ENCODE assay signal across 22 cellular contexts in genomic region chr9:82385633-82386032, GRCh38.
A peak's percentile ranks its signal among the peaks of the same experiment; 100 is the strongest.
DNase-seq lines count a peak whose midpoint lies in the region; ATAC-seq, FAIRE-seq and TF ChIP-seq lines count a peak whose summit lies in the region.
"Had no signal": no experiment of that assay in that cellular context is flagged by ENCODE, and none has a peak within 500 bp of the region (broad histone marks: within the 10 kb centered on the region; RNA-seq: fewer than 3 reads in every experiment).

No MANE protein-coding gene starts in this region.

- H3K27ac ChIP-seq in liver (ENCODE audit: low read depth in 1 of 2, low read length in 2 of 2) (no peak overlapping the region), HepG2 (ENCODE audit: extremely low read length, insufficient read depth, low read length) (no peak overlapping the region), MM.1S (ENCODE audit: low read length) (no peak overlapping the region)
- H3K27ac ChIP-seq: BLaER1 treated with 17β-estradiol and CSF1 and Interleukin-3, amounts not matched to agents 10 nM and 100 nM had no signal

- POLR2A ChIA-PET in HepG2 (lab: Yijun Ruan, JAX) = no interaction called here

- H3K4me1 ChIP-seq in liver (ENCODE audit: control insufficient read depth in 4 of 4, insufficient read depth in 4 of 4, low read length in 3 of 4) (peaks cover 0 to 6% (median 1%) of the 10 kb centered on the region in 4 donors), HepG2 (ENCODE audit: insufficient read depth, low read length) (no peaks in the 10 kb centered on the region), MM.1S (ENCODE audit: low read length) (no peaks in the 10 kb centered on the region)
- H3K4me1 ChIP-seq: BE2C; BLaER1 treated with 17β-estradiol and CSF1 and Interleukin-3, amounts not matched to agents 10 nM and 100 nM had no signal

- FAIRE-seq in HepG2 (lab: Jason Lieb, UNC) = no peak
- FAIRE-seq: D721Med, GM12878, GM19239 had no signal

- in situ Hi-C loops in HepG2 (cut with HindIII; ENCODE audit: extremely low pct_ligation_motif_present, low pct_unique_long_range_greater_than_20kb) = no loop called here

- TF ChIP-seq POLR2A in HepG2 (IDR thresholded peaks at IDR 0.05; ENCODE audit: insufficient read depth in 1 of 2, low read depth in 2 of 2, low read length in 2 of 2) = no peak

- peak overlapping the region in 1 of 2 donors; percentile 53 for H3K9ac ChIP-seq in liver (ENCODE audit: low read depth in 1 of 2, low read length in 2 of 2)
- H3K9ac ChIP-seq in HepG2 (ENCODE audit: insufficient read depth, low read depth, low read length) = no peak overlapping the region
- H3K9ac ChIP-seq in MM.1S (ENCODE audit: low read length) = no peak overlapping the region
- H3K9ac ChIP-seq: BLaER1 treated with 17β-estradiol and CSF1 and Interleukin-3, amounts not matched to agents 10 nM and 100 nM had no signal

- no peak for TF ChIP-seq CTCF in liver (IDR thresholded peaks at IDR 0.05; ENCODE audit: low read depth, low read length, missing input control)
- no peak for TF ChIP-seq CTCF in HepG2 (CRISPR knock-in tag; IDR thresholded peaks at IDR 0.05)
- no peak for TF ChIP-seq CTCF in MM.1S (IDR thresholded peaks at IDR 0.05; ENCODE audit: low read length)

- WGBS in liver = 34% methylated on average over 1 of the region's 1 CpG
- 0% methylated on average over 1 of the region's 1 CpG for WGBS in HepG2 (ENCODE audit: low lambda C conversion rate)

- BruUV-seq in HepG2 (replicated peaks; lab: Mats Ljungman, UMichigan) = no TSS peak

- H3K27me3 ChIP-seq in liver (ENCODE audit: control insufficient read depth in 4 of 4, insufficient read depth in 4 of 4, low read length in 3 of 4) = no peaks in the 10 kb centered on the region
- H3K27me3 ChIP-seq in HepG2 (ENCODE audit: control insufficient read depth in 1 of 2, insufficient read depth in 2 of 2, low read length in 2 of 2) = no peaks in the 10 kb centered on the region
- H3K27me3 ChIP-seq in MM.1S (replicated peaks; ENCODE audit: insufficient read depth, low read length) = no peaks in the 10 kb centered on the region
- no peaks in the 10 kb centered on the region for H3K27me3 ChIP-seq in MG63
- H3K27me3 ChIP-seq: BE2C; BLaER1 treated with 17β-estradiol and CSF1 and Interleukin-3, amounts not matched to agents 10 nM and 100 nM had no signal

- intact Hi-C loops in HepG2 (cut with micrococcal nuclease; ENCODE audit: unreplicated experiment) = no loop called here

- H3K36me3 ChIP-seq in liver (ENCODE audit: control insufficient read depth in 4 of 4, insufficient read depth in 3 of 4, low read depth in 1 of 4, low read length in 3 of 4) (no peaks in the 10 kb centered on the region), HepG2 (replicated peaks in 1 of 2; ENCODE audit: control insufficient read depth in 1 of 2, insufficient read depth in 2 of 2, low read length in 2 of 2) (no peaks in the 10 kb centered on the region), MM.1S (replicated peaks; ENCODE audit: insufficient read depth, low read length) (no peaks in the 10 kb centered on the region), MG63 (no peaks in the 10 kb centered on the region)
- H3K36me3 ChIP-seq: BE2C; BLaER1 treated with 17β-estradiol and CSF1 and Interleukin-3, amounts not matched to agents 10 nM and 100 nM had no signal

- no peaks in the 10 kb centered on the region for H3K9me2 ChIP-seq in MM.1S (replicated peaks; ENCODE audit: insufficient read depth, low read length)

- no peak overlapping the region for H3K4me2 ChIP-seq in HepG2 (ENCODE audit: low read depth, low read length)
- H3K4me2 ChIP-seq in MM.1S (ENCODE audit: low read depth, low read length) = peak overlapping the region; percentile 31
- H3K4me2 ChIP-seq: BLaER1 treated with 17β-estradiol and CSF1 and Interleukin-3, amounts not matched to agents 10 nM and 100 nM; GM23338 had no signal

- CTCF ChIA-PET in HepG2 (lab: Yijun Ruan, JAX; ENCODE audit: low intra/inter-chr PET ratio, low total read pairs) = no interaction called here

- DNase-seq in HepG2 (ENCODE audit: low spot score) (no peak), MM.1S (peak; percentile 41), left lobe of liver (ENCODE audit: low spot score) (no peak), MG63 (no peak), medulla oblongata (ENCODE audit: extremely low spot score) (no peak)
- DNase-seq in activated naive CD4-positive, alpha-beta T cell (lab: John Stamatoyannopoulos, UW) = no peak
- DNase-seq: 8988T; BE2C; CD4-positive, alpha-beta T cell; CD8-positive, alpha-beta memory T cell; DMS 273 treated with DMSO at 0.1 percent for 48 hours; DMS79; EL; GDM1; H9 had no signal

- no peak for ATAC-seq in HepG2
- peak; percentile 64 for ATAC-seq in left lobe of liver
- ATAC-seq: GM12878, GM23338, HCT116 had no signal

- H3K9me3 ChIP-seq in liver (ENCODE audit: control insufficient read depth in 4 of 4, low read length in 3 of 4) (no peaks in the 10 kb centered on the region), HepG2 (ENCODE audit: low read length) (no peaks in the 10 kb centered on the region), MM.1S (replicated peaks; ENCODE audit: insufficient read depth, low read length) (no peaks in the 10 kb centered on the region), MG63 (no peaks in the 10 kb centered on the region)
- H3K9me3 ChIP-seq: BE2C; BLaER1 treated with 17β-estradiol and CSF1 and Interleukin-3, amounts not matched to agents 10 nM and 100 nM had no signal

- no peak overlapping the region for H2AFZ ChIP-seq in HepG2 (ENCODE audit: low read length)
- 0 out of 2 replicates have a peak overlapping the region, but pooled peaks have one; percentile 16 for H2AFZ ChIP-seq in MM.1S (ENCODE audit: low read length)
- H2AFZ ChIP-seq: GM23338 had no signal

- H3K79me2 ChIP-seq in HepG2 (ENCODE audit: insufficient read depth, low read length) (no peaks in the 10 kb centered on the region), MM.1S (ENCODE audit: low read length) (no peaks in the 10 kb centered on the region)

- H4K20me1 ChIP-seq in HepG2 (ENCODE audit: insufficient read depth, low read length) = no peaks in the 10 kb centered on the region
- H4K20me1 ChIP-seq in MM.1S (ENCODE audit: insufficient read depth, low read length) = no peaks in the 10 kb centered on the region
- H4K20me1 ChIP-seq: BLaER1 treated with 17β-estradiol and CSF1 and Interleukin-3, amounts not matched to agents 10 nM and 100 nM had no signal

- TF ChIP-seq RAD21 in liver (IDR thresholded peaks at IDR 0.05) (peak; percentile 9 to 18), HepG2 (CRISPR knock-in tag; IDR thresholded peaks at IDR 0.05) (no peak)

- H3F3A ChIP-seq in MM.1S (ENCODE audit: insufficient read depth, low read length) = no peaks in the 10 kb centered on the region

- H3K4me3 ChIP-seq in liver (ENCODE audit: low read depth in 1 of 3, low read length in 3 of 3) (no peak overlapping the region), HepG2 (replicated peaks in 1 of 3; ENCODE audit: insufficient read depth in 1 of 3, low read depth in 2 of 3, low read length in 3 of 3) (no peak overlapping the region), MM.1S (ENCODE audit: low read length) (peak overlapping the region; percentile 6; the same call in 1 of the 2 replicates), MG63 (no peak overlapping the region)
- H3K4me3 ChIP-seq: BLaER1 treated with 17β-estradiol and CSF1 and Interleukin-3, amounts not matched to agents 10 nM and 100 nM; GM12878; GM23338 had no signal

- TF ChIP-seq EP300 in HepG2 (IDR thresholded peaks at IDR 0.05; ENCODE audit: low read depth in 2 of 2, low read length in 2 of 2) (no peak), HepG2 (CRISPR knock-in tag; IDR thresholded peaks at IDR 0.05; ENCODE audit: borderline replicate concordance) (no peak)

TF ChIP-seq in liver, 16 proteins besides CTCF, POLR2A, EP300 and RAD21:
- TF ChIP-seq HNF4A (conservative IDR thresholded peaks at IDR 0.05) = peak; percentile 19 to 50
- TF ChIP-seq NR2F2 (IDR thresholded peaks at IDR 0.05) = no peak
- no peak for TF ChIP-seq SP1 (IDR thresholded peaks at IDR 0.05)
- peak; percentile 13 for TF ChIP-seq MAX (IDR thresholded peaks at IDR 0.05)
- no peak for TF ChIP-seq EGR1 (IDR thresholded peaks at IDR 0.05; ENCODE audit: low read depth in 2 of 2)
- TF ChIP-seq RXRA (IDR thresholded peaks at IDR 0.05) = peak; percentile 17 to 62
- TF ChIP-seq JUND (IDR thresholded peaks at IDR 0.05) = peak in 1 of 2 donors; percentile 32

TF ChIP-seq in HepG2, 621 proteins besides CTCF, POLR2A, EP300 and RAD21 (continues in another document):
- TF ChIP-seq KDM5B (CRISPR knock-in tag; IDR thresholded peaks at IDR 0.05; ENCODE audit: borderline replicate concordance) = no peak
- no peak for TF ChIP-seq KAT2B (IDR thresholded peaks at IDR 0.05; ENCODE audit: borderline replicate concordance, low read depth, low read length)
- no peak for TF ChIP-seq ESRRA (CRISPR knock-in tag; IDR thresholded peaks at IDR 0.05; ENCODE audit: low read depth)
- TF ChIP-seq ADNP (CRISPR knock-in tag; IDR thresholded peaks at IDR 0.05) = no peak
- TF ChIP-seq TMF1 (CRISPR knock-in tag; IDR thresholded peaks at IDR 0.05; ENCODE audit: low read depth) = no peak
- TF ChIP-seq, protein P1, sequence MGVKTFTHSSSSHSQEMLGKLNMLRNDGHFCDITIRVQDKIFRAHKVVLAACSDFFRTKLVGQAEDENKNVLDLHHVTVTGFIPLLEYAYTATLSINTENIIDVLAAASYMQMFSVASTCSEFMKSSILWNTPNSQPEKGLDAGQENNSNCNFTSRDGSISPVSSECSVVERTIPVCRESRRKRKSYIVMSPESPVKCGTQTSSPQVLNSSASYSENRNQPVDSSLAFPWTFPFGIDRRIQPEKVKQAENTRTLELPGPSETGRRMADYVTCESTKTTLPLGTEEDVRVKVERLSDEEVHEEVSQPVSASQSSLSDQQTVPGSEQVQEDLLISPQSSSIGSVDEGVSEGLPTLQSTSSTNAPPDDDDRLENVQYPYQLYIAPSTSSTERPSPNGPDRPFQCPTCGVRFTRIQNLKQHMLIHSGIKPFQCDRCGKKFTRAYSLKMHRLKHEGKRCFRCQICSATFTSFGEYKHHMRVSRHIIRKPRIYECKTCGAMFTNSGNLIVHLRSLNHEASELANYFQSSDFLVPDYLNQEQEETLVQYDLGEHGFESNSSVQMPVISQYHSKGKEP (CRISPR knock-in tag; IDR thresholded peaks at IDR 0.05) = no peak
- TF ChIP-seq ZNF83 (CRISPR knock-in tag; IDR thresholded peaks at IDR 0.05; ENCODE audit: borderline replicate concordance) = no peak
- no peak for TF ChIP-seq HOXA5 (CRISPR knock-in tag; IDR thresholded peaks at IDR 0.05)
- no peak for TF ChIP-seq ZNF44 (CRISPR knock-in tag; IDR thresholded peaks at IDR 0.05)
- no peak for TF ChIP-seq NR2F1 (CRISPR knock-in tag; IDR thresholded peaks at IDR 0.05)
- TF ChIP-seq ATRX (CRISPR knock-in tag; IDR thresholded peaks at IDR 0.05; ENCODE audit: borderline replicate concordance) = no peak
- no peak for TF ChIP-seq BHLHE40 (IDR thresholded peaks at IDR 0.05; ENCODE audit: low read length)
- no peak for TF ChIP-seq ZNF326 (CRISPR knock-in tag; IDR thresholded peaks at IDR 0.05; ENCODE audit: borderline replicate concordance)
- no peak for TF ChIP-seq ZNF256 (CRISPR knock-in tag; conservative IDR thresholded peaks at IDR 0.05)
- TF ChIP-seq ZNF547 (CRISPR knock-in tag; IDR thresholded peaks at IDR 0.05) = no peak
- TF ChIP-seq MLLT10 (CRISPR knock-in tag; IDR thresholded peaks at IDR 0.05) = no peak
